In the genomic region with DNA sequence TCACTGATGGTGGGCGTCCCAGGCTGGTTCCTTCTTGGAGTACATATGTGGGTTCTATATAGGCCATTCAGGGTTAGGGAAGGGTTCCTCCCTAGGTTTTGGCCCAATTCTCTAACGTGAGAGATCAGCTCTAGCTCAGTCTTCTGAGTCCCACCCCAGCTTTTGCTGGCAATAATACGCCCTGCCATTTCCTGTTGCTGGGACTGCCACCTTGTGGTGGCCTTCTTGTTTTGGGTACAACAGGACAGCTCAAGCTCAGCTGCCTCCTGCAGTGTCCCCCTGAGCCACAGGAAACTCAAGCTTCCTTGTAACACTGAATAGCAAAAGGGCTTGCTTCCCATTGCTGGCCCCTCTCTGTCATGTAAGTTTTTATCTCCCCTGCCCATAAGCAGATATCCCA, we compare ENCODE assay signal across 8 cellular contexts.
DNase-seq lines count a peak whose midpoint lies in the region; ATAC-seq and TF ChIP-seq lines count a peak whose summit lies in the region.

No MANE protein-coding gene starts in this region.

- no peak overlapping the region for H3K4me2 ChIP-seq in neural progenitor cell

- H3K27me3 ChIP-seq in endodermal cell (ENCODE audit: control insufficient read depth, insufficient read depth, low read length, poor library complexity, severe bottlenecking): no peaks in the 10 kb centered on the region
- no peaks in the 10 kb centered on the region for H3K27me3 ChIP-seq in neural progenitor cell

- no peak overlapping the region for H3K9ac ChIP-seq in endodermal cell (ENCODE audit: extremely low read depth, low read length, poor library complexity, severe bottlenecking)
- no peak overlapping the region for H3K9ac ChIP-seq in neural progenitor cell

- no peaks in the 10 kb centered on the region for H4K20me1 ChIP-seq in neural progenitor cell (ENCODE audit: low read depth)

- peaks cover 9% of the 10 kb centered on the region for H3K36me3 Mint-ChIP-seq in activated CD4-positive, alpha-beta T cell treated with anti-CD3 and anti-CD28 coated beads for 36 hours (ENCODE audit: low read depth)
- H3K36me3 Mint-ChIP-seq in endodermal cell (ENCODE audit: low read depth): peaks cover 21% of the 10 kb centered on the region
- peaks cover 8% of the 10 kb centered on the region for H3K36me3 Mint-ChIP-seq in neural progenitor cell

- no peaks in the 10 kb centered on the region for H3K79me2 ChIP-seq in neural progenitor cell (ENCODE audit: low read depth)

- peaks cover 3% of the 10 kb centered on the region for H3K9me3 Mint-ChIP-seq in activated CD4-positive, alpha-beta T cell treated with anti-CD3 and anti-CD28 coated beads for 36 hours (ENCODE audit: low read depth)
- H3K9me3 Mint-ChIP-seq in endodermal cell: no peaks in the 10 kb centered on the region
- H3K9me3 Mint-ChIP-seq in neural progenitor cell: peaks cover 2% of the 10 kb centered on the region

- 59 to 62% methylated on average over 2 to 3 of the region's 3 CpGs for WGBS in endodermal cell (ENCODE audit: insufficient coverage in 1 of 2, insufficient read length in 1 of 2), 2 experiments

- POLR2A ChIA-PET in activated CD4-positive, alpha-beta T cell treated with anti-CD3 and anti-CD28 coated beads for 36 hours (lab: Charles Lee): no interaction called here

- TF ChIP-seq CTCF in endodermal cell (conservative IDR thresholded peaks at IDR 0.05) (peak; percentile 84), neural progenitor cell (IDR thresholded peaks at IDR 0.05) (peak; percentile 61)

- H3K36me3 ChIP-seq in endodermal cell (ENCODE audit: control insufficient read depth, insufficient read depth, low read length) (peaks cover 16% of the 10 kb centered on the region), neural progenitor cell (no peaks in the 10 kb centered on the region)

- H3K27ac ChIP-seq in endodermal cell (ENCODE audit: low read depth, low read length) (no peak overlapping the region), neural progenitor cell (no peak overlapping the region)

- H3K27me3 Mint-ChIP-seq in activated CD4-positive, alpha-beta T cell treated with anti-CD3 and anti-CD28 coated beads for 36 hours: no peaks in the 10 kb centered on the region
- no peaks in the 10 kb centered on the region for H3K27me3 Mint-ChIP-seq in endodermal cell (ENCODE audit: insufficient read depth)
- H3K27me3 Mint-ChIP-seq in neural progenitor cell (ENCODE audit: insufficient read depth, low read depth): no peaks in the 10 kb centered on the region

- peaks cover 20% of the 10 kb centered on the region for H3K4me1 Mint-ChIP-seq in activated CD4-positive, alpha-beta T cell treated with anti-CD3 and anti-CD28 coated beads for 36 hours
- H3K4me1 Mint-ChIP-seq in endodermal cell (peaks cover 7% of the 10 kb centered on the region), neural progenitor cell (peaks cover 3% of the 10 kb centered on the region)

- H2AFZ ChIP-seq in neural progenitor cell (replicated peaks): peak overlapping the region; percentile 24

- no peak overlapping the region for H3K27ac Mint-ChIP-seq in activated CD4-positive, alpha-beta T cell treated with anti-CD3 and anti-CD28 coated beads for 36 hours
- no peak overlapping the region for H3K27ac Mint-ChIP-seq in endodermal cell
- no peak overlapping the region for H3K27ac Mint-ChIP-seq in neural progenitor cell

- CTCF ChIA-PET in activated CD4-positive, alpha-beta T cell treated with anti-CD3 and anti-CD28 coated beads for 36 hours (lab: Charles Lee): interaction anchor here (0.7 to 1.9 kb wide), 18 partner anchors 16 to 627 kb away, joined by 3 to 12 read pairs (median 3); no protein-coding TSS in a partner anchor

- intact Hi-C loops in activated CD4-positive, alpha-beta T cell treated with anti-CD3 and anti-CD28 coated beads for 36 hours (cut with DNase I, micrococcal nuclease): loop anchor here (1.0 to 5.0 kb wide), 2 partner anchors 286 to 471 kb away; no protein-coding TSS in a partner anchor

- DNase-seq in GM03348 (ENCODE audit: low spot score): peak; percentile 24
- DNase-seq in Kasumi-1 (lab: John Stamatoyannopoulos, UW): peak; percentile 34 to 49
- DNase-seq in activated CD4-positive, alpha-beta T cell treated with anti-CD3 and anti-CD28 coated beads for 36 hours: peak; percentile 78
- peak; percentile 92 for DNase-seq in endodermal cell
- DNase-seq in neural progenitor cell (ENCODE audit: low spot score): peak; percentile 70
- no peak for DNase-seq in NCI-H510A treated with DMSO at 0.1 percent for 48 hours (lab: John Stamatoyannopoulos, UW)
- no peak for DNase-seq in OCI-M2 (lab: John Stamatoyannopoulos, UW; ENCODE audit: unreplicated experiment)

- ATAC-seq in GM21423 (IDR thresholded peaks at IDR 0.05; ENCODE audit: unreplicated experiment): peak; percentile 81
- ATAC-seq in activated CD4-positive, alpha-beta T cell treated with anti-CD3 and anti-CD28 coated beads for 36 hours: peak; percentile 73

- no peaks in the 10 kb centered on the region for H3K9me3 ChIP-seq in endodermal cell (ENCODE audit: control insufficient read depth, low read length)
- H3K9me3 ChIP-seq in neural progenitor cell (ENCODE audit: low read depth): no peaks in the 10 kb centered on the region

- H3K4me3 Mint-ChIP-seq in activated CD4-positive, alpha-beta T cell treated with anti-CD3 and anti-CD28 coated beads for 36 hours: no peak overlapping the region
- H3K4me3 Mint-ChIP-seq in endodermal cell (no peak overlapping the region), neural progenitor cell (no peak overlapping the region)

- H3F3A ChIP-seq in neural progenitor cell (ENCODE audit: low read depth): no peaks in the 10 kb centered on the region

- H3K4me3 ChIP-seq in endodermal cell (ENCODE audit: low read length) (no peak overlapping the region), neural progenitor cell (no peak overlapping the region)

- H3K4me1 ChIP-seq in endodermal cell (ENCODE audit: control insufficient read depth, insufficient read depth, low read length) (no peaks in the 10 kb centered on the region), neural progenitor cell (no peaks in the 10 kb centered on the region)

Comparison
In these comparisons a context has a peak if more than half of its experiments do, and no peak if none do; other contexts are left out.
1. DNase-seq: peak in GM03348 (single experiment), Kasumi-1 (2 of 2), activated CD4-positive, alpha-beta T cell treated with anti-CD3 and anti-CD28 coated beads for 36 hours (single experiment), endodermal cell (single experiment) and neural progenitor cell (single experiment); none in NCI-H510A treated with DMSO at 0.1 percent for 48 hours (single experiment) and OCI-M2 (single experiment).